ENCODE assay signal across 24 cellular contexts in genomic region chr9:108323615-108324014, GRCh38.
DNase-seq lines count a peak whose midpoint lies in the region; ATAC-seq and TF ChIP-seq lines count a peak whose summit lies in the region.
"Had no signal": no experiment of that assay in that cellular context is flagged by ENCODE, and none has a peak within 500 bp of the region (broad histone marks: within the 10 kb centered on the region; RNA-seq: fewer than 3 reads in every experiment).

No MANE protein-coding gene starts in this region.

- no peaks in the 10 kb centered on the region for H3K4me1 Mint-ChIP-seq in CD8-positive, alpha-beta T cell (ENCODE audit: low read depth)
- H3K4me1 Mint-ChIP-seq: CD4-positive, alpha-beta memory T cell had no signal

- no peak overlapping the region for H3K27ac ChIP-seq in RWPE1
- H3K27ac ChIP-seq in CD8-positive, alpha-beta T cell (ENCODE audit: low read depth, low read length): no peak overlapping the region

- H3K4me3 Mint-ChIP-seq in CD8-positive, alpha-beta T cell: no peak overlapping the region
- H3K4me3 Mint-ChIP-seq: CD4-positive, alpha-beta memory T cell had no signal

- H3K36me3 ChIP-seq in CD8-positive, alpha-beta T cell (ENCODE audit: insufficient read depth, low read length): no peaks in the 10 kb centered on the region

- peak; percentile 80 for ATAC-seq in esophagus mucosa
- no peak for ATAC-seq in CD8-positive, alpha-beta T cell
- no peak for ATAC-seq in HG03025 (IDR thresholded peaks at IDR 0.05; ENCODE audit: low FRiP score, unreplicated experiment)
- ATAC-seq in HG02678 (IDR thresholded peaks at IDR 0.05; ENCODE audit: unreplicated experiment): no peak
- ATAC-seq: HCT116, Panc1 had no signal

- H3K36me3 Mint-ChIP-seq in CD8-positive, alpha-beta T cell: no peaks in the 10 kb centered on the region

- POLR2A ChIA-PET in RWPE1 (lab: Yijun Ruan, JAX; ENCODE audit: low non-redundant PET): no interaction called here
- POLR2A ChIA-PET in CD8-positive, alpha-beta T cell (lab: Charles Lee): no interaction called here

- no peak overlapping the region for H3K4me3 ChIP-seq in CD8-positive, alpha-beta T cell (ENCODE audit: low read depth, low read length)

- DNase-seq in HT1080 (ENCODE audit: low read depth): peak; percentile 4
- DNase-seq in RWPE1 (ENCODE audit: low spot score): peak; percentile 69
- peak; percentile 14 for DNase-seq in renal cortical epithelial cell (ENCODE audit: low read depth)
- DNase-seq in CD8-positive, alpha-beta T cell: no peak
- DNase-seq: C1 segment of cervical spinal cord; Caco-2; CD4-positive, alpha-beta memory T cell; DMS 273 treated with DMSO at 0.1 percent for 48 hours; DMS79; EL; GF-D8; Karpas-422; NCI-H1417; NCI-H1694; NCI-H2029 treated with DMSO at 0.1 percent for 48 hours; NCI-H2227 treated with DMSO at 0.1 percent for 48 hours; NCI-H510A; NCI-H69; T-helper 2 cell had no signal

- intact Hi-C loops in CD8-positive, alpha-beta T cell (cut with DNase I, micrococcal nuclease): no loop called here

- H3K27me3 Mint-ChIP-seq in CD8-positive, alpha-beta T cell (ENCODE audit: low read depth): no peaks in the 10 kb centered on the region
- H3K27me3 Mint-ChIP-seq: CD4-positive, alpha-beta memory T cell had no signal

- no peak for TF ChIP-seq CTCF in RWPE1 (conservative IDR thresholded peaks at IDR 0.05; ENCODE audit: low read depth)
- TF ChIP-seq CTCF in CD8-positive, alpha-beta T cell (IDR thresholded peaks at IDR 0.05): no peak

- H3K27me3 ChIP-seq in CD8-positive, alpha-beta T cell (ENCODE audit: insufficient read depth, low read length): no peaks in the 10 kb centered on the region

- no peaks in the 10 kb centered on the region for H3K4me1 ChIP-seq in CD8-positive, alpha-beta T cell (ENCODE audit: insufficient read depth, low read length)
- H3K4me1 ChIP-seq: Caco-2 had no signal

- peaks cover 28% of the 10 kb centered on the region for H3K9me3 Mint-ChIP-seq in CD8-positive, alpha-beta T cell

- H3K9me3 ChIP-seq in CD8-positive, alpha-beta T cell (ENCODE audit: low read length): no peaks in the 10 kb centered on the region

- CTCF ChIA-PET in RWPE1 (lab: Yijun Ruan, JAX): no interaction called here
- CTCF ChIA-PET in CD8-positive, alpha-beta T cell (lab: Charles Lee): no interaction called here

- H3K27ac Mint-ChIP-seq in CD8-positive, alpha-beta T cell: no peak overlapping the region
- H3K27ac Mint-ChIP-seq: CD4-positive, alpha-beta memory T cell had no signal

Comparison
In these comparisons a context has a peak if more than half of its experiments do, and no peak if none do; other contexts are left out.
1. DNase-seq: peak in HT1080 (single experiment), RWPE1 (single experiment) and renal cortical epithelial cell (single experiment); none in CD8-positive, alpha-beta T cell (0 of 7).